In genomic region chrX:105648732-105649131, GRCh38 we compare ENCODE assay signal across 26 cellular contexts.
"Had no signal": no experiment of that assay in that cellular context is flagged by ENCODE, and none has a peak within 500 bp of the region (broad histone marks: within the 10 kb centered on the region; RNA-seq: fewer than 3 reads in every experiment).

No MANE protein-coding gene starts in this region.

- H3K27ac Mint-ChIP-seq: memory B cell; naive thymus-derived CD4-positive, alpha-beta T cell; nephron progenitor cell; stimulated activated naive CD8-positive, alpha-beta T cell treated with anti-CD3 and anti-CD28 coated beads, Interleukin-15, amount 100 ng/mL, for 72 hours had no signal

- H3K9me3 ChIP-seq: prostate gland, right atrium auricular region, suprapubic skin, transverse colon, upper lobe of right lung, uterus had no signal

- H3K4me3 Mint-ChIP-seq: memory B cell; naive thymus-derived CD4-positive, alpha-beta T cell; nephron progenitor cell; stimulated activated naive CD8-positive, alpha-beta T cell treated with anti-CD3 and anti-CD28 coated beads, Interleukin-15, amount 100 ng/mL, for 72 hours had no signal

- H3K4me1 Mint-ChIP-seq: memory B cell; naive thymus-derived CD4-positive, alpha-beta T cell; stimulated activated naive CD8-positive, alpha-beta T cell treated with anti-CD3 and anti-CD28 coated beads, Interleukin-15, amount 100 ng/mL, for 72 hours had no signal

- DNase-seq: dermis blood vessel endothelial cell; effector memory CD4-positive, alpha-beta T cell; hypothalamus; kidney; midbrain; naive thymus-derived CD4-positive, alpha-beta T cell; nephron progenitor cell; nucleus accumbens; stimulated activated CD4-positive, alpha-beta T cell treated with anti-CD3 and anti-CD28 coated beads, Interleukin-12 subunit alpha, Interleukin-12 subunit beta, amount 100 ng/mL, for 4 hours; stimulated activated CD4-positive, alpha-beta T cell treated with anti-CD3 and anti-CD28 coated beads, Interleukin-1b, Interleukin-23, amount 100 ng/mL, for 48 hours; stimulated activated CD4-positive, alpha-beta T cell treated with anti-CD3 and anti-CD28 coated beads, Interleukin-4, amount 100 ng/mL, for 1 hour; stimulated activated CD8-positive, alpha-beta memory T cell treated with anti-CD3 and anti-CD28 coated beads, Interleukin-4, amount 100 ng/mL, for 48 hours; stimulated activated naive CD4-positive, alpha-beta T cell; stimulated activated naive CD8-positive, alpha-beta T cell treated with anti-CD3 and anti-CD28 coated beads, Interleukin-15, amount 100 ng/mL, for 72 hours; transverse colon; upper lobe of right lung; uterus had no signal

- H3K4me3 ChIP-seq: coronary artery, lung, prostate gland, right atrium auricular region, smooth muscle cell, suprapubic skin, transverse colon, upper lobe of right lung, uterus had no signal

- FAIRE-seq: endometrium, frontal cortex, kidney had no signal

- H3K27ac ChIP-seq: coronary artery, prostate gland, right atrium auricular region, suprapubic skin, transverse colon, upper lobe of right lung, uterus had no signal

- H3K4me2 ChIP-seq: smooth muscle cell had no signal

- H3K27me3 ChIP-seq: suprapubic skin, transverse colon, upper lobe of right lung had no signal

- H3K9me3 Mint-ChIP-seq: stimulated activated naive CD8-positive, alpha-beta T cell treated with anti-CD3 and anti-CD28 coated beads, Interleukin-15, amount 100 ng/mL, for 72 hours had no signal

- H3K36me3 Mint-ChIP-seq: memory B cell; naive thymus-derived CD4-positive, alpha-beta T cell had no signal

- H3K4me1 ChIP-seq: prostate gland, right atrium auricular region, suprapubic skin, transverse colon, upper lobe of right lung, uterus had no signal

- H3K36me3 ChIP-seq: prostate gland, right atrium auricular region, suprapubic skin, transverse colon, upper lobe of right lung, uterus had no signal

- H3K27me3 Mint-ChIP-seq: memory B cell; naive thymus-derived CD4-positive, alpha-beta T cell; stimulated activated naive CD8-positive, alpha-beta T cell treated with anti-CD3 and anti-CD28 coated beads, Interleukin-15, amount 100 ng/mL, for 72 hours had no signal
